ENCODE assay signal across 1 cellular context in genomic region chr1:204171751-204172178, GRCh38.
TF ChIP-seq lines count a peak whose summit lies in the region.

No MANE protein-coding gene starts in this region.

TF ChIP-seq in K562, 482 proteins besides CTCF, POLR2A, EP300 and RAD21 (continues in another document):
- TF ChIP-seq STAT6 (CRISPR knock-in tag; IDR thresholded peaks at IDR 0.05), result no peak
- no peak for TF ChIP-seq RB1 (IDR thresholded peaks at IDR 0.05; ENCODE audit: low read depth)
- TF ChIP-seq ZNF239 (CRISPR knock-in tag; IDR thresholded peaks at IDR 0.05), result peak; percentile 87
- 0 out of 2 replicates have a peak, but pooled peaks have one; percentile 35 for TF ChIP-seq GTF2E2 (tag; IDR thresholded peaks at IDR 0.05)
- TF ChIP-seq MAX (CRISPR knock-in tag; IDR thresholded peaks at IDR 0.05), result no peak
- TF ChIP-seq ARID3A (IDR thresholded peaks at IDR 0.05; ENCODE audit: borderline replicate concordance, low read depth, low read length), result no peak
- peak; percentile 83; the same call in 1 of the 2 replicates for TF ChIP-seq ZNF561 (CRISPR knock-in tag; conservative IDR thresholded peaks at IDR 0.05)
- no peak for TF ChIP-seq ZNF408 (CRISPR knock-in tag; IDR thresholded peaks at IDR 0.05; ENCODE audit: low read depth)
- TF ChIP-seq TSHZ1 (CRISPR knock-in tag; IDR thresholded peaks at IDR 0.05), result peak; percentile 68; the same call in 1 of the 2 replicates
- TF ChIP-seq ZNF398 (CRISPR knock-in tag; IDR thresholded peaks at IDR 0.05), result no peak
- peak; percentile 96 for TF ChIP-seq ZBTB9 (CRISPR knock-in tag; IDR thresholded peaks at IDR 0.05)
- TF ChIP-seq ID3 (CRISPR knock-in tag; IDR thresholded peaks at IDR 0.05), result no peak
- TF ChIP-seq ID3 (tag; IDR thresholded peaks at IDR 0.05), result 0 out of 2 replicates have a peak, but pooled peaks have one; percentile 41
- TF ChIP-seq ZNF57 (CRISPR knock-in tag; IDR thresholded peaks at IDR 0.05), result peak; percentile 91
- no peak for TF ChIP-seq ZNF384 (IDR thresholded peaks at IDR 0.05; ENCODE audit: low read depth, low read length)
- TF ChIP-seq ZNF668 (CRISPR knock-in tag; IDR thresholded peaks at IDR 0.05), result 0 out of 2 replicates have a peak, but pooled peaks have one; percentile 39
- peak; percentile 97 for TF ChIP-seq SMAD3 (CRISPR knock-in tag; conservative IDR thresholded peaks at IDR 0.05)
- TF ChIP-seq CSDE1 (IDR thresholded peaks at IDR 0.05), result no peak
- TF ChIP-seq ZFP1 (CRISPR knock-in tag; IDR thresholded peaks at IDR 0.05), result peak; percentile 78
- peak; percentile 73; the same call in 1 of the 2 replicates for TF ChIP-seq HBP1 (CRISPR knock-in tag; IDR thresholded peaks at IDR 0.05)
- no peak for TF ChIP-seq MXD1 (CRISPR knock-in tag; IDR thresholded peaks at IDR 0.05; ENCODE audit: borderline replicate concordance, poor library complexity, severe bottlenecking)
- no peak for TF ChIP-seq DACH1 (IDR thresholded peaks at IDR 0.05; ENCODE audit: partially characterized antibody)
- TF ChIP-seq RBM14 (IDR thresholded peaks at IDR 0.05; ENCODE audit: borderline replicate concordance, insufficient read depth, low read depth, low read length), result no peak
- TF ChIP-seq FOXK2 (conservative IDR thresholded peaks at IDR 0.05 in 1 of 2, IDR thresholded peaks at IDR 0.05 in 1 of 2; ENCODE audit: low read depth in 2 of 2), result no peak
- no peak for TF ChIP-seq HNRNPUL1 (IDR thresholded peaks at IDR 0.05; ENCODE audit: low read length)
- TF ChIP-seq PATZ1 (CRISPR knock-in tag; IDR thresholded peaks at IDR 0.05; ENCODE audit: borderline replicate concordance), result 0 out of 2 replicates have a peak, but pooled peaks have one; percentile 74
- TF ChIP-seq ZBTB1 (CRISPR knock-in tag; IDR thresholded peaks at IDR 0.05; ENCODE audit: borderline replicate concordance, low read depth), result no peak
- TF ChIP-seq ZNF197 (CRISPR knock-in tag; IDR thresholded peaks at IDR 0.05; ENCODE audit: low read depth), result peak; percentile 79
- no peak for TF ChIP-seq ZC3H8 (IDR thresholded peaks at IDR 0.05)
- peak; percentile 96 for TF ChIP-seq ZNF311 (CRISPR knock-in tag; IDR thresholded peaks at IDR 0.05)
- TF ChIP-seq KAT8 (IDR thresholded peaks at IDR 0.05; ENCODE audit: low read depth), result no peak
- TF ChIP-seq BACH1 (tag; IDR thresholded peaks at IDR 0.05), result peak; percentile 43; the same call in 1 of the 2 replicates
- peak; percentile 98 for TF ChIP-seq ERF (CRISPR knock-in tag; IDR thresholded peaks at IDR 0.05)
- peak; percentile 67; the same call in 1 of the 2 replicates for TF ChIP-seq ZNF75A (CRISPR knock-in tag; IDR thresholded peaks at IDR 0.05)
- peak in 1 of 2 experiments; percentile 88; a peak in 2 of 4 replicates for TF ChIP-seq MAZ (CRISPR knock-in tag; conservative IDR thresholded peaks at IDR 0.05 in 1 of 2, IDR thresholded peaks at IDR 0.05 in 1 of 2)
- peak; percentile 93 for TF ChIP-seq ZKSCAN8 (CRISPR knock-in tag; IDR thresholded peaks at IDR 0.05)
